In genomic region chr1:226650236-226650841, GRCh38 we compare ENCODE assay signal across 1 cellular context.
TF ChIP-seq lines count a peak whose summit lies in the region.

No MANE protein-coding gene starts in this region.

TF ChIP-seq in K562, 482 proteins besides CTCF, POLR2A, EP300 and RAD21 (continued from another document):
- TF ChIP-seq, protein P1, sequence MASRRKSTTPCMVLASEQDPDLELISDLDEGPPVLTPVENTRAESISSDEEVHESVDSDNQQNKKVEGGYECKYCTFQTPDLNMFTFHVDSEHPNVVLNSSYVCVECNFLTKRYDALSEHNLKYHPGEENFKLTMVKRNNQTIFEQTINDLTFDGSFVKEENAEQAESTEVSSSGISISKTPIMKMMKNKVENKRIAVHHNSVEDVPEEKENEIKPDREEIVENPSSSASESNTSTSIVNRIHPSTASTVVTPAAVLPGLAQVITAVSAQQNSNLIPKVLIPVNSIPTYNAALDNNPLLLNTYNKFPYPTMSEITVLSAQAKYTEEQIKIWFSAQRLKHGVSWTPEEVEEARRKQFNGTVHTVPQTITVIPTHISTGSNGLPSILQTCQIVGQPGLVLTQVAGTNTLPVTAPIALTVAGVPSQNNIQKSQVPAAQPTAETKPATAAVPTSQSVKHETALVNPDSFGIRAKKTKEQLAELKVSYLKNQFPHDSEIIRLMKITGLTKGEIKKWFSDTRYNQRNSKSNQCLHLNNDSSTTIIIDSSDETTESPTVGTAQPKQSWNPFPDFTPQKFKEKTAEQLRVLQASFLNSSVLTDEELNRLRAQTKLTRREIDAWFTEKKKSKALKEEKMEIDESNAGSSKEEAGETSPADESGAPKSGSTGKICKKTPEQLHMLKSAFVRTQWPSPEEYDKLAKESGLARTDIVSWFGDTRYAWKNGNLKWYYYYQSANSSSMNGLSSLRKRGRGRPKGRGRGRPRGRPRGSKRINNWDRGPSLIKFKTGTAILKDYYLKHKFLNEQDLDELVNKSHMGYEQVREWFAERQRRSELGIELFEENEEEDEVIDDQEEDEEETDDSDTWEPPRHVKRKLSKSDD (conservative IDR thresholded peaks at IDR 0.05; ENCODE audit: low read length) = no peak
- TF ChIP-seq, protein P2, sequence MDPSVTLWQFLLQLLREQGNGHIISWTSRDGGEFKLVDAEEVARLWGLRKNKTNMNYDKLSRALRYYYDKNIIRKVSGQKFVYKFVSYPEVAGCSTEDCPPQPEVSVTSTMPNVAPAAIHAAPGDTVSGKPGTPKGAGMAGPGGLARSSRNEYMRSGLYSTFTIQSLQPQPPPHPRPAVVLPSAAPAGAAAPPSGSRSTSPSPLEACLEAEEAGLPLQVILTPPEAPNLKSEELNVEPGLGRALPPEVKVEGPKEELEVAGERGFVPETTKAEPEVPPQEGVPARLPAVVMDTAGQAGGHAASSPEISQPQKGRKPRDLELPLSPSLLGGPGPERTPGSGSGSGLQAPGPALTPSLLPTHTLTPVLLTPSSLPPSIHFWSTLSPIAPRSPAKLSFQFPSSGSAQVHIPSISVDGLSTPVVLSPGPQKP (CRISPR knock-in tag; IDR thresholded peaks at IDR 0.05) = no peak
- TF ChIP-seq HNRNPLL (IDR thresholded peaks at IDR 0.05; ENCODE audit: low read depth, low read length, poor library complexity, severe bottlenecking) (no peak), PHB (CRISPR knock-in tag; IDR thresholded peaks at IDR 0.05) (no peak), SMAD1 (IDR thresholded peaks at IDR 0.05; ENCODE audit: low read depth, low read length, partially characterized antibody) (no peak), SMARCA5 (IDR thresholded peaks at IDR 0.05) (no peak), JUN (IDR thresholded peaks at IDR 0.05; ENCODE audit: borderline replicate concordance, low read depth, low read length) (no peak), JUN (CRISPR knock-in tag; IDR thresholded peaks at IDR 0.05; ENCODE audit: borderline replicate concordance) (no peak), IRF2 (CRISPR knock-in tag; IDR thresholded peaks at IDR 0.05) (no peak), SMAD2 (IDR thresholded peaks at IDR 0.05; ENCODE audit: low read depth, low read length) (no peak), COPS2 (conservative IDR thresholded peaks at IDR 0.05) (no peak), TAL1 (IDR thresholded peaks at IDR 0.05) (peak; percentile 44; the same call in 1 of the 2 replicates), CBFA2T3 (IDR thresholded peaks at IDR 0.05) (peak; percentile 62), HDAC3 (IDR thresholded peaks at IDR 0.05; ENCODE audit: borderline replicate concordance, partially characterized antibody) (no peak), USF2 (CRISPR knock-in tag; IDR thresholded peaks at IDR 0.05) (peak; percentile 47), CTBP1 (IDR thresholded peaks at IDR 0.05; ENCODE audit: borderline replicate concordance) (peak; percentile 40; the same call in 1 of the 2 replicates), TEAD4 (IDR thresholded peaks at IDR 0.05; ENCODE audit: low read length) (peak; percentile 17; the same call in 1 of the 2 replicates), TEAD4 (CRISPR knock-in tag; IDR thresholded peaks at IDR 0.05; ENCODE audit: borderline replicate concordance) (no peak), ZBTB8A (IDR thresholded peaks at IDR 0.05; ENCODE audit: partially characterized antibody) (no peak), TAF9B (IDR thresholded peaks at IDR 0.05; ENCODE audit: partially characterized antibody) (no peak), ZNF277 (CRISPR knock-in tag; IDR thresholded peaks at IDR 0.05; ENCODE audit: borderline replicate concordance) (no peak), KDM1A (IDR thresholded peaks at IDR 0.05) (peak in 1 of 2 experiments; percentile 34; a peak in 1 of 4 replicates), NR3C1 (CRISPR knock-in tag; IDR thresholded peaks at IDR 0.05) (no peak), TCF3 (CRISPR knock-in tag; IDR thresholded peaks at IDR 0.05) (0 out of 2 replicates have a peak, but pooled peaks have one; percentile 27), CREM (IDR thresholded peaks at IDR 0.05; ENCODE audit: low read depth) (no peak), POLR2G (IDR thresholded peaks at IDR 0.05; ENCODE audit: low read depth, low read length) (no peak), ILF3 (IDR thresholded peaks at IDR 0.05; ENCODE audit: borderline replicate concordance) (no peak), BMI1 (IDR thresholded peaks at IDR 0.05; ENCODE audit: low read length) (no peak), SRF (CRISPR knock-in tag; IDR thresholded peaks at IDR 0.05) (no peak), IFI16 (CRISPR knock-in tag; IDR thresholded peaks at IDR 0.05) (no peak), ETV6 (IDR thresholded peaks at IDR 0.05; ENCODE audit: borderline replicate concordance in 1 of 2, low read depth in 2 of 2, low read length in 1 of 2) (no peak), ETV6 (CRISPR knock-in tag; IDR thresholded peaks at IDR 0.05; ENCODE audit: borderline replicate concordance) (no peak), SMAD3 (CRISPR knock-in tag; conservative IDR thresholded peaks at IDR 0.05) (no peak), RBM14 (IDR thresholded peaks at IDR 0.05; ENCODE audit: borderline replicate concordance, insufficient read depth, low read depth, low read length) (no peak), SOX6 (IDR thresholded peaks at IDR 0.05) (peak; percentile 86), DACH1 (IDR thresholded peaks at IDR 0.05; ENCODE audit: partially characterized antibody) (no peak), CBFA2T2 (conservative IDR thresholded peaks at IDR 0.05) (peak; percentile 38), ZNF586 (CRISPR knock-in tag; conservative IDR thresholded peaks at IDR 0.05) (no peak), ETV1 (tag; conservative IDR thresholded peaks at IDR 0.05; ENCODE audit: low read depth) (no peak), NFATC3 (IDR thresholded peaks at IDR 0.05) (no peak), NFXL1 (CRISPR knock-in tag; IDR thresholded peaks at IDR 0.05) (no peak)
- TF ChIP-seq, protein P3, sequence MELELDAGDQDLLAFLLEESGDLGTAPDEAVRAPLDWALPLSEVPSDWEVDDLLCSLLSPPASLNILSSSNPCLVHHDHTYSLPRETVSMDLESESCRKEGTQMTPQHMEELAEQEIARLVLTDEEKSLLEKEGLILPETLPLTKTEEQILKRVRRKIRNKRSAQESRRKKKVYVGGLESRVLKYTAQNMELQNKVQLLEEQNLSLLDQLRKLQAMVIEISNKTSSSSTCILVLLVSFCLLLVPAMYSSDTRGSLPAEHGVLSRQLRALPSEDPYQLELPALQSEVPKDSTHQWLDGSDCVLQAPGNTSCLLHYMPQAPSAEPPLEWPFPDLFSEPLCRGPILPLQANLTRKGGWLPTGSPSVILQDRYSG (tag; conservative IDR thresholded peaks at IDR 0.05; ENCODE audit: low read depth) = no peak
- TF ChIP-seq, protein P4, sequence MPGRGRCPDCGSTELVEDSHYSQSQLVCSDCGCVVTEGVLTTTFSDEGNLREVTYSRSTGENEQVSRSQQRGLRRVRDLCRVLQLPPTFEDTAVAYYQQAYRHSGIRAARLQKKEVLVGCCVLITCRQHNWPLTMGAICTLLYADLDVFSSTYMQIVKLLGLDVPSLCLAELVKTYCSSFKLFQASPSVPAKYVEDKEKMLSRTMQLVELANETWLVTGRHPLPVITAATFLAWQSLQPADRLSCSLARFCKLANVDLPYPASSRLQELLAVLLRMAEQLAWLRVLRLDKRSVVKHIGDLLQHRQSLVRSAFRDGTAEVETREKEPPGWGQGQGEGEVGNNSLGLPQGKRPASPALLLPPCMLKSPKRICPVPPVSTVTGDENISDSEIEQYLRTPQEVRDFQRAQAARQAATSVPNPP (IDR thresholded peaks at IDR 0.05; ENCODE audit: borderline replicate concordance, insufficient read depth, insufficient read length) = no peak
- TF ChIP-seq, protein P5, sequence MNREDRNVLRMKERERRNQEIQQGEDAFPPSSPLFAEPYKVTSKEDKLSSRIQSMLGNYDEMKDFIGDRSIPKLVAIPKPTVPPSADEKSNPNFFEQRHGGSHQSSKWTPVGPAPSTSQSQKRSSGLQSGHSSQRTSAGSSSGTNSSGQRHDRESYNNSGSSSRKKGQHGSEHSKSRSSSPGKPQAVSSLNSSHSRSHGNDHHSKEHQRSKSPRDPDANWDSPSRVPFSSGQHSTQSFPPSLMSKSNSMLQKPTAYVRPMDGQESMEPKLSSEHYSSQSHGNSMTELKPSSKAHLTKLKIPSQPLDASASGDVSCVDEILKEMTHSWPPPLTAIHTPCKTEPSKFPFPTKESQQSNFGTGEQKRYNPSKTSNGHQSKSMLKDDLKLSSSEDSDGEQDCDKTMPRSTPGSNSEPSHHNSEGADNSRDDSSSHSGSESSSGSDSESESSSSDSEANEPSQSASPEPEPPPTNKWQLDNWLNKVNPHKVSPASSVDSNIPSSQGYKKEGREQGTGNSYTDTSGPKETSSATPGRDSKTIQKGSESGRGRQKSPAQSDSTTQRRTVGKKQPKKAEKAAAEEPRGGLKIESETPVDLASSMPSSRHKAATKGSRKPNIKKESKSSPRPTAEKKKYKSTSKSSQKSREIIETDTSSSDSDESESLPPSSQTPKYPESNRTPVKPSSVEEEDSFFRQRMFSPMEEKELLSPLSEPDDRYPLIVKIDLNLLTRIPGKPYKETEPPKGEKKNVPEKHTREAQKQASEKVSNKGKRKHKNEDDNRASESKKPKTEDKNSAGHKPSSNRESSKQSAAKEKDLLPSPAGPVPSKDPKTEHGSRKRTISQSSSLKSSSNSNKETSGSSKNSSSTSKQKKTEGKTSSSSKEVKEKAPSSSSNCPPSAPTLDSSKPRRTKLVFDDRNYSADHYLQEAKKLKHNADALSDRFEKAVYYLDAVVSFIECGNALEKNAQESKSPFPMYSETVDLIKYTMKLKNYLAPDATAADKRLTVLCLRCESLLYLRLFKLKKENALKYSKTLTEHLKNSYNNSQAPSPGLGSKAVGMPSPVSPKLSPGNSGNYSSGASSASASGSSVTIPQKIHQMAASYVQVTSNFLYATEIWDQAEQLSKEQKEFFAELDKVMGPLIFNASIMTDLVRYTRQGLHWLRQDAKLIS (CRISPR knock-in tag; IDR thresholded peaks at IDR 0.05) = no peak
- TF ChIP-seq, protein P6, sequence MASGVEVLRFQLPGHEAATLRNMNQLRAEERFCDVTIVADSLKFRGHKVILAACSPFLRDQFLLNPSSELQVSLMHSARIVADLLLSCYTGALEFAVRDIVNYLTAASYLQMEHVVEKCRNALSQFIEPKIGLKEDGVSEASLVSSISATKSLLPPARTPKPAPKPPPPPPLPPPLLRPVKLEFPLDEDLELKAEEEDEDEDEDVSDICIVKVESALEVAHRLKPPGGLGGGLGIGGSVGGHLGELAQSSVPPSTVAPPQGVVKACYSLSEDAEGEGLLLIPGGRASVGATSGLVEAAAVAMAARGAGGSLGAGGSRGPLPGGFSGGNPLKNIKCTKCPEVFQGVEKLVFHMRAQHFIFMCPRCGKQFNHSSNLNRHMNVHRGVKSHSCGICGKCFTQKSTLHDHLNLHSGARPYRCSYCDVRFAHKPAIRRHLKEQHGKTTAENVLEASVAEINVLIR (CRISPR knock-in tag; IDR thresholded peaks at IDR 0.05) = no peak
